15 cellular contexts compared by ENCODE assay signal in the genomic region with DNA sequence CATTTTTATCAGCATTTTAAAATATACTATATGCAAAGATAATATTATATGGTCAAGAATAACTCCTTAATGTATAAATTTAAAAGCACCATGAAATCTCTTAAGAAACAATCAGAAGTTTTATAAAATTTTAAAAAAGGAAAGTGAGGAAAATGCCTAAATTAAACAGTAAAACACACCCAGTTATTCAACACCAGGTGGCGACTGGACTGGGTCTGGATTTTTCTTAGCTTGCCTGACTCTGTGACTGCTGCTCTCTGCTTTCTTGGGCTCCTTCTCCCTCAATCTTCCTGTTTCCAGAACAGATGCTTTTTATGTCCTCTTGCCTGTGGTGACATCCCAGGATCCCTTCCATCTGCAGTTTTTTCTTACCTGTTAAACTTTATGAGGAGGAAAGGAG.
A peak's percentile ranks its signal among the peaks of the same experiment; 100 is the strongest.
DNase-seq lines count a peak whose midpoint lies in the region; ATAC-seq and TF ChIP-seq lines count a peak whose summit lies in the region.
"Had no signal": no experiment of that assay in that cellular context is flagged by ENCODE, and none has a peak within 500 bp of the region (broad histone marks: within the 10 kb centered on the region; RNA-seq: fewer than 3 reads in every experiment).

No MANE protein-coding gene starts in this region.

- CTCF ChIA-PET in BJ (lab: Yijun Ruan, JAX): interaction anchor here (1.0 to 1.9 kb wide), 3 partner anchors 9 to 298 kb away, joined by 3 to 6 read pairs (median 4); no protein-coding TSS in a partner anchor
- CTCF ChIA-PET in T-cell (lab: Charles Lee): no interaction called here

- DNase-seq in BJ (ENCODE audit: low read depth): no peak
- no peak for DNase-seq in endothelial cell (ENCODE audit: low spot score)
- DNase-seq in neural crest cell (ENCODE audit: low read depth, low spot score): no peak
- no peak for DNase-seq in mesenchymal stem cell
- no peak for DNase-seq in T-cell
- DNase-seq in activated CD4-positive, alpha-beta T cell treated with anti-CD3 and anti-CD28 coated beads, Interleukin-2, amount 50 U/mL, for 48 hours: no peak
- DNase-seq: activated naive CD4-positive, alpha-beta T cell treated with Interleukin-2 at 50 U/mL for 16 hours; caudate nucleus; CD4-positive, CD25-positive, alpha-beta regulatory T cell; NCI-H1105; NCI-H2227 treated with DMSO at 0.1 percent for 48 hours had no signal

- peaks cover 3% of the 10 kb centered on the region for H3K4me1 ChIP-seq in mesenchymal stem cell (ENCODE audit: control insufficient read depth, insufficient read depth, low read depth, low read length)

- H3K4ac ChIP-seq in mesenchymal stem cell (ENCODE audit: low read depth in 1 of 2, low read length in 2 of 2): no peak overlapping the region

- H3K27me3 ChIP-seq in BJ (ENCODE audit: control insufficient read depth, insufficient read depth, low read length) (no peaks in the 10 kb centered on the region), mesenchymal stem cell (ENCODE audit: control insufficient read depth in 1 of 2, insufficient read depth in 1 of 2, low read length in 2 of 2) (no peaks in the 10 kb centered on the region)

- ATAC-seq in T-cell (replicated peaks in 1 of 4) (no peak), GM19397 (IDR thresholded peaks at IDR 0.05; ENCODE audit: unreplicated experiment) (no peak)
- ATAC-seq: WTC11 had no signal

- H3K14ac ChIP-seq in mesenchymal stem cell (ENCODE audit: low read length in 2 of 2): no peak overlapping the region

- H3K36me3 Mint-ChIP-seq in endothelial cell (ENCODE audit: low read depth, unreplicated experiment): no peaks in the 10 kb centered on the region
- no peaks in the 10 kb centered on the region for H3K36me3 Mint-ChIP-seq in neural crest cell (ENCODE audit: low read depth)
- H3K36me3 Mint-ChIP-seq in T-cell: no peaks in the 10 kb centered on the region
- H3K36me3 Mint-ChIP-seq: CD4-positive, CD25-positive, alpha-beta regulatory T cell; IgD-negative memory B cell; WTC11 had no signal

- no peaks in the 10 kb centered on the region for H3K4me1 Mint-ChIP-seq in endothelial cell (ENCODE audit: unreplicated experiment)
- no peaks in the 10 kb centered on the region for H3K4me1 Mint-ChIP-seq in neural crest cell
- no peaks in the 10 kb centered on the region for H3K4me1 Mint-ChIP-seq in T-cell
- H3K4me1 Mint-ChIP-seq: CD4-positive, CD25-positive, alpha-beta regulatory T cell; IgD-negative memory B cell had no signal

- H3K18ac ChIP-seq in mesenchymal stem cell (ENCODE audit: low read depth in 1 of 2, low read length in 2 of 2): no peak overlapping the region

- TF ChIP-seq CTCF in BJ (IDR thresholded peaks at IDR 0.05; ENCODE audit: insufficient read depth, low read depth, low read length) (peak; percentile 20; the same call in 1 of the 2 replicates), LNCAP (IDR thresholded peaks at IDR 0.05) (peak; percentile 19; the same call in 1 of the 2 replicates), endothelial cell (IDR thresholded peaks at IDR 0.05; ENCODE audit: unreplicated experiment) (peak; percentile 34), neural crest cell (conservative IDR thresholded peaks at IDR 0.05) (peak; percentile 49)

- H3K9me3 Mint-ChIP-seq in endothelial cell (ENCODE audit: unreplicated experiment) (no peaks in the 10 kb centered on the region), neural crest cell (no peaks in the 10 kb centered on the region), T-cell (no peaks in the 10 kb centered on the region)

- WGBS in mesenchymal stem cell: 31% methylated on average over 1 of the region's 1 CpG

- H2AK5ac ChIP-seq in mesenchymal stem cell (ENCODE audit: low read length, severe bottlenecking): no peak overlapping the region

- no peak overlapping the region for H3K23ac ChIP-seq in mesenchymal stem cell (ENCODE audit: low read length in 2 of 2)

- H2BK120ac ChIP-seq in mesenchymal stem cell (ENCODE audit: low read depth, low read length): no peak overlapping the region

- no peak overlapping the region for H2BK5ac ChIP-seq in mesenchymal stem cell (ENCODE audit: low read depth, low read length, poor library complexity, severe bottlenecking)

- no peaks in the 10 kb centered on the region for H3K9me3 ChIP-seq in mesenchymal stem cell (ENCODE audit: control insufficient read depth, low read length)

- H3K4me3 Mint-ChIP-seq in endothelial cell (ENCODE audit: unreplicated experiment) (no peak overlapping the region), neural crest cell (no peak overlapping the region), T-cell (no peak overlapping the region)
- H3K4me3 Mint-ChIP-seq: CD4-positive, CD25-positive, alpha-beta regulatory T cell; IgD-negative memory B cell; WTC11 had no signal

- no peak overlapping the region for H3K27ac ChIP-seq in mesenchymal stem cell (ENCODE audit: low read length, poor library complexity, severe bottlenecking)

- H3K79me1 ChIP-seq in mesenchymal stem cell (replicated peaks; ENCODE audit: low read length, poor library complexity, severe bottlenecking): peaks cover 15% of the 10 kb centered on the region

- POLR2A ChIA-PET in BJ (lab: Charles Lee): no interaction called here
- POLR2A ChIA-PET in T-cell (lab: Charles Lee): no interaction called here

- H3K36me3 ChIP-seq in BJ (ENCODE audit: control insufficient read depth, insufficient read depth, low read length): no peaks in the 10 kb centered on the region
- H3K36me3 ChIP-seq in mesenchymal stem cell (ENCODE audit: control insufficient read depth in 1 of 2, insufficient read depth in 2 of 2, low read depth in 1 of 2, low read length in 2 of 2): peaks cover 7 to 54% of the 10 kb centered on the region in 2 experiments

- H2BK12ac ChIP-seq in mesenchymal stem cell (ENCODE audit: low read length in 2 of 2): no peak overlapping the region

- H2AFZ ChIP-seq in mesenchymal stem cell (ENCODE audit: low read depth, low read length): no peak overlapping the region

- no peak overlapping the region for H3K4me2 ChIP-seq in mesenchymal stem cell (ENCODE audit: low read length, poor library complexity, severe bottlenecking)

- H3K27me3 Mint-ChIP-seq in endothelial cell (ENCODE audit: unreplicated experiment) (peaks cover 2% of the 10 kb centered on the region), neural crest cell (ENCODE audit: low read depth) (no peaks in the 10 kb centered on the region), T-cell (no peaks in the 10 kb centered on the region)
- H3K27me3 Mint-ChIP-seq: CD4-positive, CD25-positive, alpha-beta regulatory T cell had no signal

- H3K27ac Mint-ChIP-seq in endothelial cell (ENCODE audit: unreplicated experiment) (no peak overlapping the region), neural crest cell (ENCODE audit: unreplicated experiment) (no peak overlapping the region), T-cell (no peak overlapping the region)
- H3K27ac Mint-ChIP-seq: CD4-positive, CD25-positive, alpha-beta regulatory T cell; IgD-negative memory B cell; WTC11 had no signal

- H4K8ac ChIP-seq in mesenchymal stem cell (ENCODE audit: low read length): no peak overlapping the region

- no peak overlapping the region for H3K4me3 ChIP-seq in BJ (ENCODE audit: low read depth, low read length)
- H3K4me3 ChIP-seq in mesenchymal stem cell (ENCODE audit: insufficient read depth in 1 of 2, low read depth in 1 of 2, low read length in 2 of 2): no peak overlapping the region

- no peak overlapping the region for H2BK15ac ChIP-seq in mesenchymal stem cell (ENCODE audit: low read depth, poor library complexity, severe bottlenecking)

- no peak overlapping the region for H4K91ac ChIP-seq in mesenchymal stem cell (ENCODE audit: low read length)

- no peak overlapping the region for H3K9ac ChIP-seq in mesenchymal stem cell (ENCODE audit: low read length)
